Comparison of ENCODE assay signal across 1 cellular context in genomic region chr22:19879651-19879995, GRCh38.
TF ChIP-seq lines count a peak whose summit lies in the region.

No MANE protein-coding gene starts in this region.

TF ChIP-seq in HepG2, 621 proteins besides CTCF, POLR2A, EP300 and RAD21:
- TF ChIP-seq ZNF567 (CRISPR knock-in tag; IDR thresholded peaks at IDR 0.05; ENCODE audit: borderline replicate concordance) (no peak), KLF6 (CRISPR knock-in tag; IDR thresholded peaks at IDR 0.05) (no peak), CHCHD3 (CRISPR knock-in tag; IDR thresholded peaks at IDR 0.05) (no peak), NR0B2 (CRISPR knock-in tag; IDR thresholded peaks at IDR 0.05) (no peak), KAT7 (CRISPR knock-in tag; IDR thresholded peaks at IDR 0.05; ENCODE audit: borderline replicate concordance) (no peak), ZNF451 (CRISPR knock-in tag; IDR thresholded peaks at IDR 0.05) (no peak), CC2D1A (CRISPR knock-in tag; IDR thresholded peaks at IDR 0.05) (no peak), POLR2AphosphoS2 (IDR thresholded peaks at IDR 0.05; ENCODE audit: low read depth, low read length) (no peak), RBM39 (IDR thresholded peaks at IDR 0.05; ENCODE audit: low read depth, low read length, poor library complexity, severe bottlenecking) (no peak), ESRRA (CRISPR knock-in tag; IDR thresholded peaks at IDR 0.05; ENCODE audit: low read depth) (no peak), ZNF883 (CRISPR knock-in tag; IDR thresholded peaks at IDR 0.05; ENCODE audit: not compliant biosample characterization) (no peak)
